10 cellular contexts compared by ENCODE assay signal in genomic region chr21:39316062-39316461, GRCh38.
DNase-seq lines count a peak whose midpoint lies in the region; ATAC-seq lines count a peak whose summit lies in the region.
"Had no signal": no experiment of that assay in that cellular context is flagged by ENCODE, and none has a peak within 500 bp of the region (broad histone marks: within the 10 kb centered on the region; RNA-seq: fewer than 3 reads in every experiment).

No MANE protein-coding gene starts in this region.

- peak; percentile 65 for ATAC-seq in stimulated activated effector memory CD8-positive, alpha-beta T cell treated with anti-CD3 and anti-CD28 coated beads, Interleukin-12 subunit alpha, Interleukin-12 subunit beta, amount 100 ng/mL, for 72 hours
- ATAC-seq in GM19328 (IDR thresholded peaks at IDR 0.05; ENCODE audit: unreplicated experiment): no peak
- ATAC-seq: left lobe of liver had no signal

- no peak overlapping the region for H3K4me3 Mint-ChIP-seq in activated naive CD4-positive, alpha-beta T cell treated with anti-CD3 and anti-CD28 coated beads, Interleukin-2, amount 50 U/mL, for 24 hours
- H3K4me3 Mint-ChIP-seq in stimulated activated effector memory CD8-positive, alpha-beta T cell treated with anti-CD3 and anti-CD28 coated beads, Interleukin-12 subunit alpha, Interleukin-12 subunit beta, amount 100 ng/mL, for 72 hours: no peak overlapping the region

- no peaks in the 10 kb centered on the region for H3K9me3 Mint-ChIP-seq in activated naive CD4-positive, alpha-beta T cell treated with anti-CD3 and anti-CD28 coated beads, Interleukin-2, amount 50 U/mL, for 24 hours
- no peaks in the 10 kb centered on the region for H3K9me3 Mint-ChIP-seq in stimulated activated effector memory CD8-positive, alpha-beta T cell treated with anti-CD3 and anti-CD28 coated beads, Interleukin-12 subunit alpha, Interleukin-12 subunit beta, amount 100 ng/mL, for 72 hours

- peak overlapping the region; percentile 5 for H3K27ac Mint-ChIP-seq in activated naive CD4-positive, alpha-beta T cell treated with anti-CD3 and anti-CD28 coated beads, Interleukin-2, amount 50 U/mL, for 24 hours
- peak overlapping the region; percentile 9 for H3K27ac Mint-ChIP-seq in stimulated activated effector memory CD8-positive, alpha-beta T cell treated with anti-CD3 and anti-CD28 coated beads, Interleukin-12 subunit alpha, Interleukin-12 subunit beta, amount 100 ng/mL, for 72 hours

- H3K4me1 Mint-ChIP-seq in activated naive CD4-positive, alpha-beta T cell treated with anti-CD3 and anti-CD28 coated beads, Interleukin-2, amount 50 U/mL, for 24 hours: peaks cover 31% of the 10 kb centered on the region
- peaks cover 34% of the 10 kb centered on the region for H3K4me1 Mint-ChIP-seq in stimulated activated effector memory CD8-positive, alpha-beta T cell treated with anti-CD3 and anti-CD28 coated beads, Interleukin-12 subunit alpha, Interleukin-12 subunit beta, amount 100 ng/mL, for 72 hours

- H3K27me3 Mint-ChIP-seq in activated naive CD4-positive, alpha-beta T cell treated with anti-CD3 and anti-CD28 coated beads, Interleukin-2, amount 50 U/mL, for 24 hours: no peaks in the 10 kb centered on the region

- no peak for DNase-seq in activated naive CD4-positive, alpha-beta T cell treated with Interleukin-2 at 50 U/mL for 16 hours
- DNase-seq in NAMALWA (ENCODE audit: low spot score) (peak; percentile 48), NCI-H2227 treated with DMSO at 0.1 percent for 48 hours (lab: John Stamatoyannopoulos, UW) (no peak), SW480 (ENCODE audit: low spot score) (no peak)
- DNase-seq in central memory CD4-positive, alpha-beta T cell: peak; percentile 45
- DNase-seq in stimulated activated effector memory CD8-positive, alpha-beta T cell treated with anti-CD3 and anti-CD28 coated beads, Interleukin-12 subunit alpha, Interleukin-12 subunit beta, amount 100 ng/mL, for 72 hours (ENCODE audit: low spot score in 2 of 2): no peak
- DNase-seq: activated CD4-positive, alpha-beta T cell treated with anti-CD3 and anti-CD28 coated beads, Interleukin-2, amount 50 U/mL, for 4 hours had no signal

- H3K36me3 Mint-ChIP-seq in activated naive CD4-positive, alpha-beta T cell treated with anti-CD3 and anti-CD28 coated beads, Interleukin-2, amount 50 U/mL, for 24 hours: no peaks in the 10 kb centered on the region
- H3K36me3 Mint-ChIP-seq in stimulated activated effector memory CD8-positive, alpha-beta T cell treated with anti-CD3 and anti-CD28 coated beads, Interleukin-12 subunit alpha, Interleukin-12 subunit beta, amount 100 ng/mL, for 72 hours: peaks cover 30% of the 10 kb centered on the region

Comparison
In these comparisons a context has a peak if more than half of its experiments do, and no peak if none do; other contexts are left out.
1. DNase-seq: peak in NAMALWA (single experiment) and central memory CD4-positive, alpha-beta T cell (single experiment); none in activated naive CD4-positive, alpha-beta T cell treated with Interleukin-2 at 50 U/mL for 16 hours (single experiment), stimulated activated effector memory CD8-positive, alpha-beta T cell treated with anti-CD3 and anti-CD28 coated beads, Interleukin-12 subunit alpha, Interleukin-12 subunit beta, amount 100 ng/mL, for 72 hours (0 of 2), NCI-H2227 treated with DMSO at 0.1 percent for 48 hours (single experiment) and SW480 (single experiment).